In genomic region chr1:70327306-70328076, GRCh38 we compare ENCODE assay signal across 2 cellular contexts.
TF ChIP-seq lines count a peak whose summit lies in the region.

No MANE protein-coding gene starts in this region.

TF ChIP-seq in HEK293, 187 proteins besides CTCF, POLR2A, EP300 and RAD21 (continued from another document):
- TF ChIP-seq, protein P1, sequence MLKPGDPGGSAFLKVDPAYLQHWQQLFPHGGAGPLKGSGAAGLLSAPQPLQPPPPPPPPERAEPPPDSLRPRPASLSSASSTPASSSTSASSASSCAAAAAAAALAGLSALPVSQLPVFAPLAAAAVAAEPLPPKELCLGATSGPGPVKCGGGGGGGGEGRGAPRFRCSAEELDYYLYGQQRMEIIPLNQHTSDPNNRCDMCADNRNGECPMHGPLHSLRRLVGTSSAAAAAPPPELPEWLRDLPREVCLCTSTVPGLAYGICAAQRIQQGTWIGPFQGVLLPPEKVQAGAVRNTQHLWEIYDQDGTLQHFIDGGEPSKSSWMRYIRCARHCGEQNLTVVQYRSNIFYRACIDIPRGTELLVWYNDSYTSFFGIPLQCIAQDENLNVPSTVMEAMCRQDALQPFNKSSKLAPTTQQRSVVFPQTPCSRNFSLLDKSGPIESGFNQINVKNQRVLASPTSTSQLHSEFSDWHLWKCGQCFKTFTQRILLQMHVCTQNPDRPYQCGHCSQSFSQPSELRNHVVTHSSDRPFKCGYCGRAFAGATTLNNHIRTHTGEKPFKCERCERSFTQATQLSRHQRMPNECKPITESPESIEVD (tag by site-specific recombination; IDR thresholded peaks at IDR 0.05), result 0 out of 2 replicates have a peak, but pooled peaks have one; percentile 7
- TF ChIP-seq, protein P2, sequence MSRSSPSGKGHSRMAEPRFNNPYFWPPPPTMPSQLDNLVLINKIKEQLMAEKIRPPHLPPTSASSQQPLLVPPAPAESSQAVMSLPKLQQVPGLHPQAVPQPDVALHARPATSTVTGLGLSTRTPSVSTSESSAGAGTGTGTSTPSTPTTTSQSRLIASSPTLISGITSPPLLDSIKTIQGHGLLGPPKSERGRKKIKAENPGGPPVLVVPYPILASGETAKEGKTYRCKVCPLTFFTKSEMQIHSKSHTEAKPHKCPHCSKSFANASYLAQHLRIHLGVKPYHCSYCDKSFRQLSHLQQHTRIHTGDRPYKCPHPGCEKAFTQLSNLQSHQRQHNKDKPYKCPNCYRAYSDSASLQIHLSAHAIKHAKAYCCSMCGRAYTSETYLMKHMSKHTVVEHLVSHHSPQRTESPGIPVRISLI (tag by site-specific recombination; IDR thresholded peaks at IDR 0.05), result 0 out of 2 replicates have a peak, but pooled peaks have one; percentile 46

TF ChIP-seq in GM12878, 131 proteins besides CTCF, POLR2A, EP300 and RAD21 (continued from another document):
- TF ChIP-seq, protein P3, sequence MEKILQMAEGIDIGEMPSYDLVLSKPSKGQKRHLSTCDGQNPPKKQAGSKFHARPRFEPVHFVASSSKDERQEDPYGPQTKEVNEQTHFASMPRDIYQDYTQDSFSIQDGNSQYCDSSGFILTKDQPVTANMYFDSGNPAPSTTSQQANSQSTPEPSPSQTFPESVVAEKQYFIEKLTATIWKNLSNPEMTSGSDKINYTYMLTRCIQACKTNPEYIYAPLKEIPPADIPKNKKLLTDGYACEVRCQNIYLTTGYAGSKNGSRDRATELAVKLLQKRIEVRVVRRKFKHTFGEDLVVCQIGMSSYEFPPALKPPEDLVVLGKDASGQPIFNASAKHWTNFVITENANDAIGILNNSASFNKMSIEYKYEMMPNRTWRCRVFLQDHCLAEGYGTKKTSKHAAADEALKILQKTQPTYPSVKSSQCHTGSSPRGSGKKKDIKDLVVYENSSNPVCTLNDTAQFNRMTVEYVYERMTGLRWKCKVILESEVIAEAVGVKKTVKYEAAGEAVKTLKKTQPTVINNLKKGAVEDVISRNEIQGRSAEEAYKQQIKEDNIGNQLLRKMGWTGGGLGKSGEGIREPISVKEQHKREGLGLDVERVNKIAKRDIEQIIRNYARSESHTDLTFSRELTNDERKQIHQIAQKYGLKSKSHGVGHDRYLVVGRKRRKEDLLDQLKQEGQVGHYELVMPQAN (conservative IDR thresholded peaks at IDR 0.05), result no peak
- TF ChIP-seq CHD2 (IDR thresholded peaks at IDR 0.05; ENCODE audit: borderline replicate concordance, low read depth, low read length), result no peak
- TF ChIP-seq CBFB (IDR thresholded peaks at IDR 0.05; ENCODE audit: low read depth), result no peak
- TF ChIP-seq, protein P4, sequence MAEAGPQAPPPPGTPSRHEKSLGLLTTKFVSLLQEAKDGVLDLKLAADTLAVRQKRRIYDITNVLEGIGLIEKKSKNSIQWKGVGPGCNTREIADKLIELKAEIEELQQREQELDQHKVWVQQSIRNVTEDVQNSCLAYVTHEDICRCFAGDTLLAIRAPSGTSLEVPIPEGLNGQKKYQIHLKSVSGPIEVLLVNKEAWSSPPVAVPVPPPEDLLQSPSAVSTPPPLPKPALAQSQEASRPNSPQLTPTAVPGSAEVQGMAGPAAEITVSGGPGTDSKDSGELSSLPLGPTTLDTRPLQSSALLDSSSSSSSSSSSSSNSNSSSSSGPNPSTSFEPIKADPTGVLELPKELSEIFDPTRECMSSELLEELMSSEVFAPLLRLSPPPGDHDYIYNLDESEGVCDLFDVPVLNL (IDR thresholded peaks at IDR 0.05; ENCODE audit: low read depth, low read length), result no peak
- TF ChIP-seq NFYA (IDR thresholded peaks at IDR 0.05; ENCODE audit: borderline replicate concordance, low read depth, low read length), result no peak
- no peak for TF ChIP-seq ZNF207 (IDR thresholded peaks at IDR 0.05; ENCODE audit: borderline replicate concordance)
- no peak for TF ChIP-seq IRF3 (IDR thresholded peaks at IDR 0.05)
- TF ChIP-seq, protein P5, sequence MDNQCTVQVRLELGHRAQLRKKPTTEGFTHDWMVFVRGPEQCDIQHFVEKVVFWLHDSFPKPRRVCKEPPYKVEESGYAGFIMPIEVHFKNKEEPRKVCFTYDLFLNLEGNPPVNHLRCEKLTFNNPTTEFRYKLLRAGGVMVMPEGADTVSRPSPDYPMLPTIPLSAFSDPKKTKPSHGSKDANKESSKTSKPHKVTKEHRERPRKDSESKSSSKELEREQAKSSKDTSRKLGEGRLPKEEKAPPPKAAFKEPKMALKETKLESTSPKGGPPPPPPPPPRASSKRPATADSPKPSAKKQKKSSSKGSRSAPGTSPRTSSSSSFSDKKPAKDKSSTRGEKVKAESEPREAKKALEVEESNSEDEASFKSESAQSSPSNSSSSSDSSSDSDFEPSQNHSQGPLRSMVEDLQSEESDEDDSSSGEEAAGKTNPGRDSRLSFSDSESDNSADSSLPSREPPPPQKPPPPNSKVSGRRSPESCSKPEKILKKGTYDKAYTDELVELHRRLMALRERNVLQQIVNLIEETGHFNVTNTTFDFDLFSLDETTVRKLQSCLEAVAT (IDR thresholded peaks at IDR 0.05), result no peak
- no peak for TF ChIP-seq SPI1 (IDR thresholded peaks at IDR 0.05; ENCODE audit: borderline replicate concordance, insufficient read depth, low read depth, low read length)
- TF ChIP-seq, protein P6, sequence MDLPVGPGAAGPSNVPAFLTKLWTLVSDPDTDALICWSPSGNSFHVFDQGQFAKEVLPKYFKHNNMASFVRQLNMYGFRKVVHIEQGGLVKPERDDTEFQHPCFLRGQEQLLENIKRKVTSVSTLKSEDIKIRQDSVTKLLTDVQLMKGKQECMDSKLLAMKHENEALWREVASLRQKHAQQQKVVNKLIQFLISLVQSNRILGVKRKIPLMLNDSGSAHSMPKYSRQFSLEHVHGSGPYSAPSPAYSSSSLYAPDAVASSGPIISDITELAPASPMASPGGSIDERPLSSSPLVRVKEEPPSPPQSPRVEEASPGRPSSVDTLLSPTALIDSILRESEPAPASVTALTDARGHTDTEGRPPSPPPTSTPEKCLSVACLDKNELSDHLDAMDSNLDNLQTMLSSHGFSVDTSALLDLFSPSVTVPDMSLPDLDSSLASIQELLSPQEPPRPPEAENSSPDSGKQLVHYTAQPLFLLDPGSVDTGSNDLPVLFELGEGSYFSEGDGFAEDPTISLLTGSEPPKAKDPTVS (IDR thresholded peaks at IDR 0.05; ENCODE audit: low read depth, low read length), result no peak
- TF ChIP-seq ZBED1 (IDR thresholded peaks at IDR 0.05; ENCODE audit: borderline replicate concordance), result no peak
- TF ChIP-seq KAT2A (conservative IDR thresholded peaks at IDR 0.05; ENCODE audit: control insufficient read depth, low read depth, low read length), result no peak
- TF ChIP-seq PML (IDR thresholded peaks at IDR 0.05; ENCODE audit: low read length), result no peak
- no peak for TF ChIP-seq EED (IDR thresholded peaks at IDR 0.05; ENCODE audit: low read depth)
- no peak for TF ChIP-seq CEBPB (IDR thresholded peaks at IDR 0.05; ENCODE audit: borderline replicate concordance in 1 of 2, low read depth in 2 of 2, low read length in 2 of 2)
- no peak for TF ChIP-seq BCL11A (IDR thresholded peaks at IDR 0.05; ENCODE audit: low read depth, low read length)
- no peak for TF ChIP-seq TARDBP (IDR thresholded peaks at IDR 0.05; ENCODE audit: borderline replicate concordance)
